ENCODE assay signal across 13 cellular contexts in the genomic region with DNA sequence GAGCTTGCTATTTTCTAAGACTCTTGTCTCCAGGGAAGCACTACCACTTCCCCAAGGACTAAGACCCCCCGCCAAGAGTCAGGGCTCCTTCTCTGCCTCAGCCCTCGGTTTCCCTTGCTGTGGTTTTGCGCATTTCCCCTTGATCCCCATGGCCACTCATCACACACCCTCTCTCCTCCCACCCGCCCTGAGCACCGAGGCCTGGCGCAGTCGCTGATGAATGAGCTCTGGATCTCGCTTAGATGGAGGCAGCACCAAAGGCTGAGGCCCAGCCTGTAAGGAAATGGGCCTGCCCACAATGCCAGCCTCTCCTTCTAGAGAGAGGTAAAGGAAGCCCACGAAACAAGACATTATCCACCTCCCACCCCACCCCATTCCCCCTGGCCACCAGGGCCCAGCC.
DNase-seq lines count a peak whose midpoint lies in the region; ATAC-seq, FAIRE-seq and TF ChIP-seq lines count a peak whose summit lies in the region.
"Had no signal": no experiment of that assay in that cellular context is flagged by ENCODE, and none has a peak within 500 bp of the region (broad histone marks: within the 10 kb centered on the region; RNA-seq: fewer than 3 reads in every experiment).

No MANE protein-coding gene starts in this region.

- H3K9me3 Mint-ChIP-seq in activated CD8-positive, alpha-beta memory T cell treated with anti-CD3 and anti-CD28 coated beads, Interleukin-2, amount 10 ng/mL, durations not matched to agents 7 days and 5 days (ENCODE audit: low read depth) = no peaks in the 10 kb centered on the region
- H3K9me3 Mint-ChIP-seq in naive thymus-derived CD8-positive, alpha-beta T cell = no peaks in the 10 kb centered on the region
- H3K9me3 Mint-ChIP-seq: stimulated activated naive B cell treated with anti-CD40 and anti-IgM and Interleukin-4, amounts not matched to agents 10 μg/mL and 1 μg/mL and 100 μg/mL, for 72 hours had no signal

- intact Hi-C loops in ascending aorta (cut with DNase I) = no loop called here

- H3K36me3 Mint-ChIP-seq in activated CD8-positive, alpha-beta memory T cell treated with anti-CD3 and anti-CD28 coated beads, Interleukin-2, amount 10 ng/mL, durations not matched to agents 7 days and 5 days = no peaks in the 10 kb centered on the region
- H3K36me3 Mint-ChIP-seq in naive thymus-derived CD8-positive, alpha-beta T cell = no peaks in the 10 kb centered on the region
- H3K36me3 Mint-ChIP-seq: activated naive CD8-positive, alpha-beta T cell; stimulated activated naive B cell treated with anti-CD40 and anti-IgM and Interleukin-4, amounts not matched to agents 10 μg/mL and 1 μg/mL and 100 μg/mL, for 72 hours had no signal

- ATAC-seq in activated CD8-positive, alpha-beta memory T cell treated with anti-CD3 and anti-CD28 coated beads, Interleukin-2, amount 10 ng/mL, durations not matched to agents 7 days and 5 days = no peak
- ATAC-seq in naive thymus-derived CD8-positive, alpha-beta T cell = no peak

- whole genome bisulfite sequencing in thymus = 10% methylated on average over 9 of the region's 9 CpGs

- TF ChIP-seq CTCF in ascending aorta (IDR thresholded peaks at IDR 0.05) = no peak

- H3K27me3 Mint-ChIP-seq in activated CD8-positive, alpha-beta memory T cell treated with anti-CD3 and anti-CD28 coated beads, Interleukin-2, amount 10 ng/mL, durations not matched to agents 7 days and 5 days = peaks cover 38% of the 10 kb centered on the region
- H3K27me3 Mint-ChIP-seq in naive thymus-derived CD8-positive, alpha-beta T cell = peaks cover 7 to 51% (median 25%) of the 10 kb centered on the region in 5 donors

- POLR2A ChIA-PET in naive thymus-derived CD8-positive, alpha-beta T cell (lab: Charles Lee) = no interaction called here

- no peak overlapping the region for H3K4me3 Mint-ChIP-seq in activated CD8-positive, alpha-beta memory T cell treated with anti-CD3 and anti-CD28 coated beads, Interleukin-2, amount 10 ng/mL, durations not matched to agents 7 days and 5 days
- H3K4me3 Mint-ChIP-seq in naive thymus-derived CD8-positive, alpha-beta T cell = peak overlapping the region in 2 of 10 donors; percentile 34 to 36
- H3K4me3 Mint-ChIP-seq: activated naive CD8-positive, alpha-beta T cell; stimulated activated naive B cell treated with anti-CD40 and anti-IgM and Interleukin-4, amounts not matched to agents 10 μg/mL and 1 μg/mL and 100 μg/mL, for 72 hours had no signal

- CTCF ChIA-PET in activated CD8-positive, alpha-beta memory T cell treated with anti-CD3 and anti-CD28 coated beads, Interleukin-2, amount 10 ng/mL, durations not matched to agents 7 days and 5 days (lab: Charles Lee) = no interaction called here

- H3K27ac Mint-ChIP-seq in activated CD8-positive, alpha-beta memory T cell treated with anti-CD3 and anti-CD28 coated beads, Interleukin-2, amount 10 ng/mL, durations not matched to agents 7 days and 5 days = no peak overlapping the region
- no peak overlapping the region for H3K27ac Mint-ChIP-seq in naive thymus-derived CD8-positive, alpha-beta T cell
- H3K27ac Mint-ChIP-seq: activated naive CD8-positive, alpha-beta T cell; stimulated activated naive B cell treated with anti-CD40 and anti-IgM and Interleukin-4, amounts not matched to agents 10 μg/mL and 1 μg/mL and 100 μg/mL, for 72 hours had no signal

- H3K36me3 ChIP-seq in ascending aorta = peaks cover 20 to 41% of the 10 kb centered on the region in 2 donors
- H3K36me3 ChIP-seq in muscle layer of duodenum (ENCODE audit: control insufficient read depth in 1 of 2, insufficient read depth in 2 of 2, low read length in 2 of 2) = peaks cover 2 to 3% of the 10 kb centered on the region in 2 donors
- no peaks in the 10 kb centered on the region for H3K36me3 ChIP-seq in thymus (ENCODE audit: control insufficient read depth, insufficient read depth)

- no peak for FAIRE-seq in urothelium cell line (lab: Jason Lieb, UNC)
- FAIRE-seq: frontal cortex had no signal

- peak overlapping the region in 1 of 2 donors; percentile 7 for H3K4me3 ChIP-seq in ascending aorta
- no peak overlapping the region for H3K4me3 ChIP-seq in muscle layer of duodenum (ENCODE audit: low read depth in 1 of 2, low read length in 2 of 2)
- no peak overlapping the region for H3K4me3 ChIP-seq in thymus (ENCODE audit: low read length)

- H3K27ac ChIP-seq in ascending aorta (peak overlapping the region; percentile 98 to 100), muscle layer of duodenum (ENCODE audit: low read length) (peak overlapping the region; percentile 94), thymus (ENCODE audit: low read depth) (peak overlapping the region; percentile 43)

- H3K4me1 ChIP-seq in ascending aorta (peaks cover 48 to 100% of the 10 kb centered on the region in 2 donors), muscle layer of duodenum (ENCODE audit: control insufficient read depth in 1 of 2, insufficient read depth in 2 of 2, low read length in 2 of 2) (peaks cover 57 to 98% of the 10 kb centered on the region in 2 donors), thymus (ENCODE audit: control insufficient read depth, insufficient read depth, low read length) (no peaks in the 10 kb centered on the region)

- H3K4me1 Mint-ChIP-seq in activated CD8-positive, alpha-beta memory T cell treated with anti-CD3 and anti-CD28 coated beads, Interleukin-2, amount 10 ng/mL, durations not matched to agents 7 days and 5 days = peaks cover 23% of the 10 kb centered on the region
- peaks cover 2 to 33% (median 21%) of the 10 kb centered on the region in 4 donors for H3K4me1 Mint-ChIP-seq in naive thymus-derived CD8-positive, alpha-beta T cell

- no peaks in the 10 kb centered on the region for H3K27me3 ChIP-seq in ascending aorta
- H3K27me3 ChIP-seq in muscle layer of duodenum (ENCODE audit: low read depth, low read length) = no peaks in the 10 kb centered on the region
- H3K27me3 ChIP-seq in thymus (ENCODE audit: control insufficient read depth, insufficient read depth) = no peaks in the 10 kb centered on the region

- DNase-seq in NCI-H1694 treated with DMSO at 0.1 percent for 48 hours (lab: John Stamatoyannopoulos, UW) = peak; percentile 11
- no peak for DNase-seq in NCI-H1694 (lab: John Stamatoyannopoulos, UW)
- no peak for DNase-seq in ascending aorta (ENCODE audit: low spot score in 2 of 2)
- no peak for DNase-seq in urothelium cell line (ENCODE audit: low spot score)
- no peak for DNase-seq in activated CD8-positive, alpha-beta memory T cell treated with anti-CD3 and anti-CD28 coated beads, Interleukin-2, amount 10 ng/mL, durations not matched to agents 7 days and 5 days
- no peak for DNase-seq in naive thymus-derived CD8-positive, alpha-beta T cell
- DNase-seq: islet precursor cell; NCI-H510A treated with DMSO at 0.1 percent for 48 hours; stimulated activated naive B cell treated with anti-CD40 and anti-IgM and Interleukin-4, amounts not matched to agents 10 μg/mL and 1 μg/mL and 100 μg/mL, for 72 hours had no signal

- H3K9me3 ChIP-seq in ascending aorta (no peaks in the 10 kb centered on the region), muscle layer of duodenum (ENCODE audit: control insufficient read depth in 1 of 2, low read length in 2 of 2) (no peaks in the 10 kb centered on the region), thymus (ENCODE audit: control insufficient read depth) (no peaks in the 10 kb centered on the region)

Comparison
In these comparisons a context has a peak if more than half of its experiments do, and no peak if none do; other contexts are left out.
1. H3K27ac ChIP-seq: peak in every context shown above with its lines; median percentile 99 in ascending aorta; 94 in muscle layer of duodenum; 43 in thymus.